In genomic region chr4:44725861-44726820, GRCh38 we compare ENCODE assay signal across 8 cellular contexts. TPM values are rescaled to one million over a fixed set of nuclear protein-coding genes. Genes with fewer than 3 reads are reported as not detected.
DNase-seq lines count a peak whose midpoint lies in the region; TF ChIP-seq lines count a peak whose summit lies in the region.

GNPDA2 (minus strand) TSS chr4:44726556; CDS start chr4:44722207, 4,349 bp downstream.

- H4K20me1 ChIP-seq in MM.1S (ENCODE audit: insufficient read depth, low read length) = no peaks in the 10 kb centered on the region

- H3K9me2 ChIP-seq in MM.1S (replicated peaks; ENCODE audit: insufficient read depth, low read length) = no peaks in the 10 kb centered on the region

- intact Hi-C loops in activated naive CD4-positive, alpha-beta T cell treated with anti-CD3 and anti-CD28 coated beads for 36 hours (cut with micrococcal nuclease) = loop anchor here (1.0 kb wide), 1 partner anchor 48 kb away; the partner anchor contains the start of gene GUF1

- H3K36me3 Mint-ChIP-seq in activated naive CD4-positive, alpha-beta T cell treated with anti-CD3 and anti-CD28 coated beads for 36 hours (ENCODE audit: low read depth) = no peaks in the 10 kb centered on the region

- TF ChIP-seq CTCF in MM.1S (IDR thresholded peaks at IDR 0.05; ENCODE audit: low read length) = peak; percentile 26

- H3K27me3 Mint-ChIP-seq in activated naive CD4-positive, alpha-beta T cell treated with anti-CD3 and anti-CD28 coated beads for 36 hours (ENCODE audit: low read depth) = no peaks in the 10 kb centered on the region

- peak within 1 kb of the TSS; percentile 31; the same call in 1 of the 2 replicates for H3K27ac ChIP-seq in MM.1S (ENCODE audit: low read length)

- peaks cover 48% of the 10 kb centered on the region for H3K79me2 ChIP-seq in MM.1S (ENCODE audit: low read length)

- H3K9ac ChIP-seq in MM.1S (ENCODE audit: low read length) = peak within 1 kb of the TSS; percentile 76

- CTCF ChIA-PET in activated naive CD4-positive, alpha-beta T cell treated with anti-CD3 and anti-CD28 coated beads for 36 hours (lab: Charles Lee) = interaction anchor here (1.3 kb wide), 1 partner anchor 48 kb away, joined by 3 read pairs; no protein-coding TSS in a partner anchor

- peak within 1 kb of the TSS; percentile 89 for H3K4me2 ChIP-seq in MM.1S (ENCODE audit: low read depth, low read length)

- peak within 1 kb of the TSS; percentile 93 for H3K4me3 Mint-ChIP-seq in activated naive CD4-positive, alpha-beta T cell treated with anti-CD3 and anti-CD28 coated beads for 36 hours

- no peaks in the 10 kb centered on the region for H3K36me3 ChIP-seq in MM.1S (replicated peaks; ENCODE audit: insufficient read depth, low read length)

- H3K9me3 ChIP-seq in MM.1S (replicated peaks; ENCODE audit: insufficient read depth, low read length) = no peaks in the 10 kb centered on the region

- H3K4me3 ChIP-seq in MM.1S (ENCODE audit: low read length) = peak within 1 kb of the TSS; percentile 81

- DNase-seq in GDM1 (lab: John Stamatoyannopoulos, UW) = peak; percentile 82
- DNase-seq in HCEC 1CT = peak; percentile 70
- peak; percentile 88 for DNase-seq in MM.1S
- DNase-seq in SK-MEL-5 (ENCODE audit: low read depth, low spot score) = peak; percentile 89
- peak; percentile 85 for DNase-seq in activated naive CD4-positive, alpha-beta T cell treated with anti-CD3 and anti-CD28 coated beads for 36 hours
- DNase-seq in germinal center (ENCODE audit: low spot score) = peak; percentile 89
- peak; percentile 50 for DNase-seq in non-pigmented ciliary epithelial cell (ENCODE audit: low read depth)
- peak; percentile 91 for DNase-seq in superior temporal gyrus (ENCODE audit: extremely low spot score)

- H3F3A ChIP-seq in MM.1S (ENCODE audit: insufficient read depth, low read length) = no peaks in the 10 kb centered on the region

- no peaks in the 10 kb centered on the region for H3K27me3 ChIP-seq in MM.1S (replicated peaks; ENCODE audit: insufficient read depth, low read length)

- peaks cover 35% of the 10 kb centered on the region for H3K4me1 Mint-ChIP-seq in activated naive CD4-positive, alpha-beta T cell treated with anti-CD3 and anti-CD28 coated beads for 36 hours (ENCODE audit: low read depth)

- in situ Hi-C loops in SK-MEL-5 (cut with HindIII; ENCODE audit: low pct_unique_long_range_greater_than_20kb, low sequenced_read_pairs) = no loop called here

- peak within 1 kb of the TSS; percentile 88 for H2AFZ ChIP-seq in MM.1S (ENCODE audit: low read length)

- H3K9me3 Mint-ChIP-seq in activated naive CD4-positive, alpha-beta T cell treated with anti-CD3 and anti-CD28 coated beads for 36 hours = no peaks in the 10 kb centered on the region

- peak within 1 kb of the TSS; percentile 84 for H3K27ac Mint-ChIP-seq in activated naive CD4-positive, alpha-beta T cell treated with anti-CD3 and anti-CD28 coated beads for 36 hours

- 0 out of 2 replicates have a peak, but pooled peaks cover 7% of the 10 kb centered on the region for H3K4me1 ChIP-seq in MM.1S (ENCODE audit: low read length)

RNA-seq across cellular contexts. Expression of gene GNPDA2, which starts in this region (rescaled TPM):
- total RNA-seq in SK-MEL-5 (2014; rRNA removed; shearing (Covaris generic)) = 25.4 and 26.8 TPM in 2 replicates
- polyA plus RNA-seq in SK-MEL-5 (2015; cell fraction: cytosol; rRNA removed) = 12.6 and 19.3 TPM in 2 replicates
- 18.6 and 28.9 TPM in 2 replicates for polyA plus RNA-seq in SK-MEL-5 (2015; cell fraction: nucleus; rRNA removed)
- 10 to 100 TPM; 14.2 TPM for total RNA-seq in activated naive CD4-positive, alpha-beta T cell treated with anti-CD3 and anti-CD28 coated beads for 36 hours

Comparison
In these comparisons a context has a peak if more than half of its experiments do, and no peak if none do; other contexts are left out.
1. Peak in every context shown above with its lines: DNase-seq, H3K4me3 ChIP-seq and H3K27ac ChIP-seq.